ENCODE assay signal across 8 cellular contexts in genomic region chr1:195294911-195295310, GRCh38.
"Had no signal": no experiment of that assay in that cellular context is flagged by ENCODE, and none has a peak within 500 bp of the region (broad histone marks: within the 10 kb centered on the region; RNA-seq: fewer than 3 reads in every experiment).

No MANE protein-coding gene starts in this region.

- H3K27ac Mint-ChIP-seq: HFFc6, IgD-negative memory B cell had no signal

- H3K36me3 Mint-ChIP-seq: IgD-negative memory B cell had no signal

- H3K4me3 Mint-ChIP-seq: HFFc6, IgD-negative memory B cell had no signal

- H3K4me1 Mint-ChIP-seq: IgD-negative memory B cell had no signal

- H3K36me3 ChIP-seq: HAP-1 had no signal

- ATAC-seq: HCT116 had no signal

- H3K9me3 ChIP-seq: HAP-1 had no signal

- DNase-seq: GOT3, H7, HFFc6, KG1 had no signal

- FAIRE-seq: HTR-8/SVneo had no signal

- H3K4me1 ChIP-seq: HAP-1 had no signal

- H3K9me3 Mint-ChIP-seq: HFFc6, IgD-negative memory B cell had no signal

- H3K27me3 Mint-ChIP-seq: IgD-negative memory B cell had no signal

- H3K4me3 ChIP-seq: HAP-1 had no signal
